2 cellular contexts compared by ENCODE assay signal in genomic region chr15:65795663-65796201, GRCh38.
TF ChIP-seq lines count a peak whose summit lies in the region.

No MANE protein-coding gene starts in this region.

TF ChIP-seq in HepG2, 621 proteins besides CTCF, POLR2A, EP300 and RAD21:
- TF ChIP-seq PRMT3 (CRISPR knock-in tag; IDR thresholded peaks at IDR 0.05; ENCODE audit: borderline replicate concordance, low read depth) (no peak), NFIC (IDR thresholded peaks at IDR 0.05; ENCODE audit: low read length) (no peak), GATA4 (IDR thresholded peaks at IDR 0.05; ENCODE audit: borderline replicate concordance, low read depth) (no peak), ZC3H13 (CRISPR knock-in tag; IDR thresholded peaks at IDR 0.05) (no peak), MAFF (IDR thresholded peaks at IDR 0.05; ENCODE audit: low read depth, low read length) (peak; percentile 80), PATZ1 (CRISPR knock-in tag; IDR thresholded peaks at IDR 0.05) (no peak), ERF (CRISPR knock-in tag; IDR thresholded peaks at IDR 0.05) (no peak), MAFK (conservative IDR thresholded peaks at IDR 0.05 in 1 of 2, IDR thresholded peaks at IDR 0.05 in 1 of 2; ENCODE audit: low read length in 2 of 2) (peak; percentile 79 to 89), PAXIP1 (CRISPR knock-in tag; conservative IDR thresholded peaks at IDR 0.05) (no peak), ZFY (CRISPR knock-in tag; IDR thresholded peaks at IDR 0.05) (no peak)

TF ChIP-seq in endothelial cell of umbilical vein, 7 proteins besides CTCF, POLR2A, EP300 and RAD21:
- TF ChIP-seq MYC (IDR thresholded peaks at IDR 0.05; ENCODE audit: low read depth, low read length): no peak
- no peak for TF ChIP-seq POLR2AphosphoS5 (IDR thresholded peaks at IDR 0.05; ENCODE audit: insufficient read depth, low read depth, low read length)
- TF ChIP-seq JUN (IDR thresholded peaks at IDR 0.05; ENCODE audit: borderline replicate concordance, insufficient read depth, insufficient read length, low read depth): no peak
- TF ChIP-seq FOS (IDR thresholded peaks at IDR 0.05; ENCODE audit: borderline replicate concordance, insufficient read depth, low read length): no peak
- no peak for TF ChIP-seq EZH2 (IDR thresholded peaks at IDR 0.05; ENCODE audit: borderline replicate concordance, low read depth, low read length, severe bottlenecking)
- no peak for TF ChIP-seq GATA2 (IDR thresholded peaks at IDR 0.05; ENCODE audit: insufficient read depth, insufficient read length, low read depth, low read length)
- no peak for TF ChIP-seq MAX (IDR thresholded peaks at IDR 0.05; ENCODE audit: insufficient read depth, insufficient read length)
